Comparison of ENCODE assay signal across 9 cellular contexts in the genomic region with DNA sequence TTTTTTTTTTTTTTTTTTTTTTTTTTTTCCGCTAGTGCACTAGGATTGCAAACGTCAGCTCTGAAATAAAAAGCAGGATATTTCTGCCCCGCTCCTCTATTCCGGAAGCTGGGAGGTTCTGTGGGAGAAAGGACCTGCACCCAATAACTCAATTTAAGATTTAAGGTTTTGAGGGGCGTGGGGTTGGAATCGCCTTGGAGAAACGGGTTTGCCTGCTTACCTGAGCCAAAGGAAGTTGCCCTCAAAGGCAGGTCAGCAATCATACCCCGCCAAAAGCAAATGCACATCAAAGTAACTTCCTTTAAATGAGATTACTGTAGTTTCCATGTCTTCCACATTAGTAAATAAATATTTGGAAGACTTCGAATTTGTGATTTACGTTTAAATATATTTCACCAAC. TPM values are rescaled to one million over a fixed set of nuclear protein-coding genes. Genes with fewer than 3 reads are reported as not detected.
DNase-seq lines count a peak whose midpoint lies in the region; ATAC-seq and TF ChIP-seq lines count a peak whose summit lies in the region.
"Had no signal": no experiment of that assay in that cellular context is flagged by ENCODE, and none has a peak within 500 bp of the region (broad histone marks: within the 10 kb centered on the region; RNA-seq: fewer than 3 reads in every experiment).

No MANE protein-coding gene starts in this region.

- ATAC-seq in naive B cell (ENCODE audit: low read depth in 2 of 2) (no peak), GM21423 (IDR thresholded peaks at IDR 0.05; ENCODE audit: unreplicated experiment) (no peak)

- intact Hi-C loops in activated T-helper 1 cell treated with anti-CD3 and anti-CD28 coated beads, Interleukin-12 subunit alpha, Interleukin-12 subunit beta, Interleukin-2, Interleukin-4 antibody, amounts not matched to agents 30 ng/mL and 10 ng/mL and 1 ng/mL, durations not matched to agents 14 hours and 24 hours and 36 hours (cut with micrococcal nuclease) = loop anchor here (10.0 kb wide), 2 partner anchors 525 to 695 kb away; no protein-coding TSS in a partner anchor
- intact Hi-C loops in thyroid gland (cut with DNase I) = no loop called here

- no peaks in the 10 kb centered on the region for H3K27me3 Mint-ChIP-seq in naive B cell
- peaks cover 54% of the 10 kb centered on the region for H3K27me3 Mint-ChIP-seq in activated T-helper 1 cell treated with anti-CD3 and anti-CD28 coated beads, Interleukin-12 subunit alpha, Interleukin-12 subunit beta, Interleukin-2, Interleukin-4 antibody, amounts not matched to agents 30 ng/mL and 10 ng/mL and 1 ng/mL, durations not matched to agents 14 hours and 24 hours and 36 hours (ENCODE audit: insufficient read depth)

- peak overlapping the region; percentile 74 for H3K27ac ChIP-seq in C4-2B
- no peak overlapping the region for H3K27ac ChIP-seq in ectodermal cell (ENCODE audit: insufficient read depth, low read depth, low read length, poor library complexity, severe bottlenecking)
- peak overlapping the region in 1 of 3 donors; percentile 36 for H3K27ac ChIP-seq in thyroid gland

- peaks cover 60% of the 10 kb centered on the region for H3K27me3 ChIP-seq in ectodermal cell (ENCODE audit: control insufficient read depth, insufficient read depth, low read length, poor library complexity, severe bottlenecking)
- H3K27me3 ChIP-seq in thyroid gland = no peaks in the 10 kb centered on the region

- TF ChIP-seq POLR2A in thyroid gland (IDR thresholded peaks at IDR 0.05) = no peak

- H3K4me1 Mint-ChIP-seq in naive B cell = peaks cover 41 to 77% (median 69%) of the 10 kb centered on the region in 3 donors
- H3K4me1 Mint-ChIP-seq in activated T-helper 1 cell treated with anti-CD3 and anti-CD28 coated beads, Interleukin-12 subunit alpha, Interleukin-12 subunit beta, Interleukin-2, Interleukin-4 antibody, amounts not matched to agents 30 ng/mL and 10 ng/mL and 1 ng/mL, durations not matched to agents 14 hours and 24 hours and 36 hours (ENCODE audit: low read depth) = no peaks in the 10 kb centered on the region

- no peaks in the 10 kb centered on the region for H3K36me3 Mint-ChIP-seq in naive B cell
- H3K36me3 Mint-ChIP-seq in activated T-helper 1 cell treated with anti-CD3 and anti-CD28 coated beads, Interleukin-12 subunit alpha, Interleukin-12 subunit beta, Interleukin-2, Interleukin-4 antibody, amounts not matched to agents 30 ng/mL and 10 ng/mL and 1 ng/mL, durations not matched to agents 14 hours and 24 hours and 36 hours (ENCODE audit: low read depth) = no peaks in the 10 kb centered on the region

- H3K9me3 Mint-ChIP-seq in naive B cell = no peaks in the 10 kb centered on the region
- H3K9me3 Mint-ChIP-seq in activated T-helper 1 cell treated with anti-CD3 and anti-CD28 coated beads, Interleukin-12 subunit alpha, Interleukin-12 subunit beta, Interleukin-2, Interleukin-4 antibody, amounts not matched to agents 30 ng/mL and 10 ng/mL and 1 ng/mL, durations not matched to agents 14 hours and 24 hours and 36 hours = no peaks in the 10 kb centered on the region

- H3K4me3 ChIP-seq in LNCaP clone FGC (ENCODE audit: low read depth, low read length) (peak overlapping the region; percentile 72), ectodermal cell (ENCODE audit: insufficient read depth, low read depth, low read length) (peak overlapping the region; percentile 35), thyroid gland (replicated peaks in 1 of 3) (no peak overlapping the region)

- TF ChIP-seq CTCF in C4-2B (conservative IDR thresholded peaks at IDR 0.05) (no peak), LNCaP clone FGC (IDR thresholded peaks at IDR 0.05; ENCODE audit: control insufficient read depth, extremely low read depth, insufficient read depth) (no peak), thyroid gland (IDR thresholded peaks at IDR 0.05) (no peak)

- peak overlapping the region; percentile 96 to 99 (median 98) for H3K4me3 Mint-ChIP-seq in naive B cell
- no peak overlapping the region for H3K4me3 Mint-ChIP-seq in activated T-helper 1 cell treated with anti-CD3 and anti-CD28 coated beads, Interleukin-12 subunit alpha, Interleukin-12 subunit beta, Interleukin-2, Interleukin-4 antibody, amounts not matched to agents 30 ng/mL and 10 ng/mL and 1 ng/mL, durations not matched to agents 14 hours and 24 hours and 36 hours

- H3K9me3 ChIP-seq in ectodermal cell (ENCODE audit: control insufficient read depth, low read length) (no peaks in the 10 kb centered on the region), thyroid gland (no peaks in the 10 kb centered on the region)

- peak overlapping the region in 5 of 6 donors; percentile 72 to 94 (median 83) for H3K27ac Mint-ChIP-seq in naive B cell
- H3K27ac Mint-ChIP-seq in activated T-helper 1 cell treated with anti-CD3 and anti-CD28 coated beads, Interleukin-12 subunit alpha, Interleukin-12 subunit beta, Interleukin-2, Interleukin-4 antibody, amounts not matched to agents 30 ng/mL and 10 ng/mL and 1 ng/mL, durations not matched to agents 14 hours and 24 hours and 36 hours = no peak overlapping the region

- DNase-seq in LNCaP clone FGC (ENCODE audit: low read depth) = no peak
- DNase-seq in naive B cell = no peak
- DNase-seq in activated T-helper 1 cell treated with anti-CD3 and anti-CD28 coated beads, Interleukin-12 subunit alpha, Interleukin-12 subunit beta, Interleukin-2, Interleukin-4 antibody, amounts not matched to agents 30 ng/mL and 10 ng/mL and 1 ng/mL, durations not matched to agents 14 hours and 24 hours and 36 hours (ENCODE audit: low spot score) = no peak
- DNase-seq in thyroid gland = no peak
- no peak for DNase-seq in NCI-H1417 (lab: John Stamatoyannopoulos, UW)
- DNase-seq: DMS79 treated with DMSO at 0.1 percent for 48 hours had no signal

- H3K4me1 ChIP-seq in ectodermal cell (ENCODE audit: control insufficient read depth, insufficient read depth, low read length) (peaks cover 18% of the 10 kb centered on the region), thyroid gland (no peaks in the 10 kb centered on the region)

- H3K36me3 ChIP-seq in ectodermal cell (ENCODE audit: control insufficient read depth, insufficient read depth, low read length) = no peaks in the 10 kb centered on the region
- H3K36me3 ChIP-seq in thyroid gland = no peaks in the 10 kb centered on the region

- 28 to 34% methylated on average over 8 to 9 of the region's 10 CpGs for WGBS in ectodermal cell, 2 experiments
- WGBS in thyroid gland, 2 donors = 29 to 31% methylated on average over 10 of the region's 10 CpGs

RNA-seq across cellular contexts. Expression of a gene that starts 1.0 kb away (rescaled TPM):
- polyA plus RNA-seq in ectodermal cell (2013, experiment 1 of 4) = 0.13 TPM
- 0.66 TPM for polyA plus RNA-seq in ectodermal cell (2013, experiment 2 of 4)
- polyA plus RNA-seq in ectodermal cell (2013, experiment 3 of 4) = 0.16 TPM
- polyA plus RNA-seq in ectodermal cell (2013, experiment 4 of 4) = 0.57 TPM
- polyA plus RNA-seq in naive B cell (ENCODE audit: low read depth in 6 of 6) = 10 to 100 TPM in 5 of 6 donors, 1 to 10 TPM in 1; 5.8 to 23.9 (median 16.0) TPM
- 0.31 and 0.51 TPM in 2 replicates for total RNA-seq in activated T-helper 1 cell treated with anti-CD3 and anti-CD28 coated beads, Interleukin-12 subunit alpha, Interleukin-12 subunit beta, Interleukin-2, Interleukin-4 antibody, amounts not matched to agents 30 ng/mL and 10 ng/mL and 1 ng/mL, durations not matched to agents 14 hours and 24 hours and 36 hours
- 10 to 100 TPM in 1 of 4 donors, 1 to 10 TPM in 3; 1.9 to 16.9 (median 2.4) TPM for total RNA-seq in thyroid gland

Comparison
In these comparisons a context has a peak if more than half of its experiments do, and no peak if none do; other contexts are left out.
1. H3K4me3 ChIP-seq: peak in LNCaP clone FGC (single experiment) and ectodermal cell (single experiment); none in thyroid gland (0 of 3).